In genomic region chrX:49912086-49912485, GRCh38 we compare ENCODE assay signal across 1 cellular context.
TF ChIP-seq lines count a peak whose summit lies in the region.

No MANE protein-coding gene starts in this region.

TF ChIP-seq in K562, 482 proteins besides CTCF, POLR2A, EP300 and RAD21:
- TF ChIP-seq CREBBP (IDR thresholded peaks at IDR 0.05; ENCODE audit: low read depth, low read length) (no peak), ADNP (tag; IDR thresholded peaks at IDR 0.05) (no peak), PHB2 (IDR thresholded peaks at IDR 0.05; ENCODE audit: low read depth) (no peak)
